Comparison of ENCODE assay signal across 30 cellular contexts in the genomic region with DNA sequence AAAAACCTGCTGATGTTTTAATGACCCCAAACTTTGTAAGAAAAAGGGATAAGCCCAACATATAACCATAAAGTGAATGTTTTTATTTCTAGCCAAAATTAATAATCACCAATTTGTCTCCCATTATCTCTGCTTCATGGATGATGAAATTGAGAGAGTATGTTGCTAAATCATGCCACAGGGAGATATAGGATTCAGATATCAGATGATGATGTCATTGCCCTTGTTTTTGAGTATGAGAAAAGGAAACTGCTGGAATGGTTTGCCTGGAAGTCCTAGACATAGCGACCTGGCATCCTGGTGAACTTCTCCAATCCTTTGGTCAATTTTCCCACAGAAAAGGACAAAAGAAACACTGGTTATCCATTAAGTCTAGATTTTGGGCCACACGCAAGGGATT.
"Had no signal": no experiment of that assay in that cellular context is flagged by ENCODE, and none has a peak within 500 bp of the region (broad histone marks: within the 10 kb centered on the region; RNA-seq: fewer than 3 reads in every experiment).

No MANE protein-coding gene starts in this region.

- DNase-seq: activated CD4-positive, alpha-beta memory T cell treated with anti-CD3 and anti-CD28 coated beads for 36 hours; activated CD4-positive, alpha-beta T cell treated with anti-CD3 and anti-CD28 coated beads for 36 hours; activated CD4-positive, alpha-beta T cell treated with anti-CD3 and anti-CD28 coated beads, Interleukin-2, amount 10 ng/mL, durations not matched to agents 24 days and 14 days; activated CD4-positive, CD25-positive, alpha-beta regulatory T cell; activated CD4-positive, CD25-positive, alpha-beta regulatory T cell treated with anti-CD3 and anti-CD28 coated beads, Interleukin-2, amount 50 U/mL, for 72 hours; activated CD8-positive, alpha-beta memory T cell treated with anti-CD3 and anti-CD28 coated beads, Interleukin-2, amount 10 ng/mL, durations not matched to agents 7 days and 5 days; activated CD8-positive, alpha-beta memory T cell treated with anti-CD3 and anti-CD28 coated beads, Interleukin-2, amount 50 U/mL, for 4 hours; activated CD8-positive, alpha-beta T cell treated with anti-CD3 and anti-CD28 coated beads, Interleukin-2, amount 10 ng/mL, durations not matched to agents 7 days and 5 days; activated effector memory CD4-positive, alpha-beta T cell treated with anti-CD3 and anti-CD28 coated beads, Interleukin-2, amount 50 U/mL, for 16 hours; activated naive CD4-positive, alpha-beta T cell treated with anti-CD3 and anti-CD28 coated beads for 36 hours; activated naive CD8-positive, alpha-beta T cell treated with anti-CD3 and anti-CD28 coated beads for 36 hours; activated naive CD8-positive, alpha-beta T cell treated with anti-CD3 and anti-CD28 coated beads, Interleukin-2, amount 50 U/mL, for 24 hours; activated T-cell treated with anti-CD3 and anti-CD28 coated beads, Interleukin-2, amount 50 U/mL, for 1 hour; activated T-cell treated with anti-CD3 and anti-CD28 coated beads, Interleukin-2, amount 50 U/mL, for 48 hours; adrenal gland; amygdala; aorta; body of pancreas; central memory CD4-positive, alpha-beta T cell; cerebellar nuclear complex; colonic mucosa; effector CD8-positive, alpha-beta T cell; foreskin fibroblast; head of caudate nucleus; T-helper 17 cell; T1000 had no signal

- ATAC-seq: activated CD4-positive, alpha-beta T cell treated with anti-CD3 and anti-CD28 coated beads for 36 hours; activated CD8-positive, alpha-beta memory T cell treated with anti-CD3 and anti-CD28 coated beads, Interleukin-2, amount 10 ng/mL, durations not matched to agents 7 days and 5 days; activated CD8-positive, alpha-beta T cell treated with anti-CD3 and anti-CD28 coated beads, Interleukin-2, amount 10 ng/mL, durations not matched to agents 7 days and 5 days; activated naive CD8-positive, alpha-beta T cell treated with anti-CD3 and anti-CD28 coated beads, Interleukin-2, amount 50 U/mL, for 24 hours; body of pancreas; esophagus mucosa; T-helper 17 cell had no signal

- FAIRE-seq: endometrium, endothelial cell of umbilical vein, frontal cortex had no signal
